27 cellular contexts compared by ENCODE assay signal in the genomic region with DNA sequence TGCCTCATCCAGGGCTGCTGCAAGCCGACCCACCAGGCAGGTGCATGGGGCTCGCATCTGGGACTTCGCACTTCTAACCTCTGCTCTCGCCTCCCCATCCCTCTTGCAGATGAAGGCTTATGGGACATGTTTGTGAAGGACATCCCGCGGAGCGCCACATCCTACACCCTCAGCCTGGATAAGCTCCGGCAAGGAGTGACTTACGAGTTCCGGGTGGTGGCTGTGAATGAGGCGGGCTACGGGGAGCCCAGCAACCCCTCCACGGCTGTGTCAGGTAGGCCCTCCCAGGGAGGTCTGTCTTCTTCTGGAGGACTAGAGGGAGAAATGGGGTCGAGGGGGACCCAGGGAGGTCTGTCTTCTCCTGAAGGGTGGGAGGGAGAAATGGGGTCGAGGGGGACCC.
"Had no signal": no experiment of that assay in that cellular context is flagged by ENCODE, and none has a peak within 500 bp of the region (broad histone marks: within the 10 kb centered on the region; RNA-seq: fewer than 3 reads in every experiment).

No MANE protein-coding gene starts in this region.

- H3K36me3 ChIP-seq: left lung, lower lobe of right lung, pancreas, right lobe of liver, transverse colon, upper lobe of left lung, vagina had no signal

- H3K9me3 ChIP-seq: left lung, lower lobe of right lung, mucosa of descending colon, pancreas, psoas muscle, right lobe of liver, transverse colon, upper lobe of left lung, vagina had no signal

- H3K4me3 ChIP-seq: left lung, lower lobe of right lung, mucosa of descending colon, pancreas, psoas muscle, right lobe of liver, smooth muscle cell, transverse colon, upper lobe of left lung, vagina had no signal

- H3K27me3 ChIP-seq: left lung, pancreas, right lobe of liver, transverse colon, upper lobe of left lung, vagina had no signal

- H3K4me2 ChIP-seq: smooth muscle cell had no signal

- H3K27ac ChIP-seq: left lung, lower lobe of right lung, pancreas, psoas muscle, right lobe of liver, transverse colon, upper lobe of left lung, vagina had no signal

- DNase-seq: hippocampal formation; kidney glomerular epithelial cell; left lung; lower lobe of right lung; mesendoderm; midbrain; mucosa of descending colon; naive thymus-derived CD4-positive, alpha-beta T cell; nucleus accumbens; pancreas; stimulated activated CD4-positive, alpha-beta T cell treated with anti-CD3 and anti-CD28 coated beads, Interleukin-1b, Interleukin-23, amount 100 ng/mL, for 48 hours; stimulated activated CD4-positive, alpha-beta T cell treated with anti-CD3 and anti-CD28 coated beads, Interleukin-2, amount 100 ng/mL, for 48 hours; stimulated activated CD4-positive, alpha-beta T cell treated with anti-CD3 and anti-CD28 coated beads, Interleukin-4, amount 100 ng/mL, for 4 hours; stimulated activated CD8-positive, alpha-beta memory T cell treated with anti-CD3 and anti-CD28 coated beads, Interleukin-4, amount 100 ng/mL, for 48 hours; stimulated activated naive CD4-positive, alpha-beta T cell treated with Interleukin-2 at 50 U/mL for 16 hours; stimulated activated naive CD8-positive, alpha-beta T cell treated with anti-CD3 and anti-CD28 coated beads, Interleukin-15, amount 100 ng/mL, for 72 hours; substantia nigra; transverse colon; upper lobe of left lung had no signal

- ATAC-seq: left colon; left lung; lower lobe of right lung; mucosa of descending colon; naive thymus-derived CD4-positive, alpha-beta T cell; natural killer cell treated with Interleukin-12 subunit alpha and Interleukin-12 subunit beta and Interleukin-15 and Interleukin-18, amount 100 ng/mL, for 72 hours; pancreas; psoas muscle; stimulated activated memory B cell treated with anti-CD40 and anti-IgM and Interleukin-4, amounts not matched to agents 10 μg/mL and 1 μg/mL and 100 μg/mL, for 72 hours; stimulated activated naive CD8-positive, alpha-beta T cell treated with anti-CD3 and anti-CD28 coated beads, Interleukin-15, amount 100 ng/mL, for 72 hours had no signal

- H3K4me1 ChIP-seq: left lung, lower lobe of right lung, pancreas, psoas muscle, right lobe of liver, transverse colon, upper lobe of left lung, vagina had no signal

- FAIRE-seq: keratinocyte, pancreas had no signal
